Comparison of ENCODE assay signal across 8 cellular contexts in the genomic region with DNA sequence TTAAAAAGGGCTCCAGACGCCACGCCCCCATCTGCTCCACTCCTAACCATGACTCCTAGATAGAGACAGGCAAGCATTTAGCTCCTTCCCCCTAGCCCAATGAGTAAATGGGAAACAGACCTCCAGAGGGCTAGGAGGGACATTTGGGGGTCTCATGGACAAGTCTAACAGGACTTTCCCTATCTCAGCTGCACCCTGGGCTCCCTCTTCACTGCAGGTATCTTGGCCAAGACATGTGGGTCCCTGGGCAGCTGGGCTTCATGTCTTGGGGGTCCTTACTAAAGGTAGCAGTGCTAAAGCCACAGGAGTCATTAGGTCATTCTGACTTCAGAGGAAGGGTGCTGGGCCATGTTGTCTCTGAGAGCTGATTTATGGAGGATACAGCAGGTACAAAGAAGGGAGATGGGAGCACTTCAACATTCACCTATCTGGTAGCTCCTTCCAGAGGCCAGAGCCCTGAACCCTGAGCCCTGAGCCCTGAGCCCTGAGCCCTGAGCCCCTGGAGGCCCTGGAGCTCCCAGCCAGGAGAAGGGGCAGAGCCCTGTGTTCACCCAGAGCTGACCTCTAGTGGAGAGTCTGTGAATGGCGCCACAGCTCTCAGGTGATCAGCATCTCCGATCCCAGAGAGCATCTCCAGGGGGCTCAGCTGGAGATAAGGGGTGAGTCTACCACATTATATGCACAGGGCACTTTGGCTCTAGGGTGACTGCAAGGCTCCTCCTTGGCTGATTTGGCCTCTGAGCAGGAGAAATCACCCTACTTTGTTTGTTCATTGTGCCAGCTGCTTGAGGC. TPM values are rescaled to one million over a fixed set of nuclear protein-coding genes. Genes with fewer than 3 reads are reported as not detected.
A peak's percentile ranks its signal among the peaks of the same experiment; 100 is the strongest.
DNase-seq lines count a peak whose midpoint lies in the region; ATAC-seq and TF ChIP-seq lines count a peak whose summit lies in the region.

No MANE protein-coding gene starts in this region.

- H3K27ac Mint-ChIP-seq in osteocyte (ENCODE audit: unreplicated experiment) = no peak overlapping the region

- POLR2A ChIA-PET in RWPE1 (lab: Yijun Ruan, JAX; ENCODE audit: low non-redundant PET) = no interaction called here

- ATAC-seq in GM18867 (IDR thresholded peaks at IDR 0.05; ENCODE audit: unreplicated experiment) = peak; percentile 91
- ATAC-seq in HG03159 (IDR thresholded peaks at IDR 0.05; ENCODE audit: unreplicated experiment) = peak; percentile 90

- no peaks in the 10 kb centered on the region for H3K4me1 Mint-ChIP-seq in osteocyte (ENCODE audit: unreplicated experiment)

- no peaks in the 10 kb centered on the region for H3K36me3 Mint-ChIP-seq in osteocyte (ENCODE audit: unreplicated experiment)

- no peak overlapping the region for H3K4me3 Mint-ChIP-seq in osteocyte (ENCODE audit: unreplicated experiment)

- no peak overlapping the region for H3K4me3 ChIP-seq in epithelial cell of esophagus (ENCODE audit: low read length)

- no peak overlapping the region for H3K27ac ChIP-seq in RWPE1

- CTCF ChIA-PET in RWPE1 (lab: Yijun Ruan, JAX) = interaction anchor here (0.5 to 1.8 kb wide), 7 partner anchors 15 to 1054 kb away, joined by 3 to 18 read pairs (median 4); no protein-coding TSS in a partner anchor

- TF ChIP-seq CTCF in RWPE1 (conservative IDR thresholded peaks at IDR 0.05; ENCODE audit: low read depth) = peak; percentile 27; the same call in 1 of the 2 replicates
- TF ChIP-seq CTCF in epithelial cell of esophagus (IDR thresholded peaks at IDR 0.05; ENCODE audit: insufficient read depth, low read depth, low read length, missing control alignments) = peak; percentile 69
- peak; percentile 60 for TF ChIP-seq CTCF in osteocyte (IDR thresholded peaks at IDR 0.05)

- peaks cover 8% of the 10 kb centered on the region for H3K27me3 Mint-ChIP-seq in osteocyte (ENCODE audit: unreplicated experiment)

- H3K9me3 Mint-ChIP-seq in osteocyte (ENCODE audit: unreplicated experiment) = no peaks in the 10 kb centered on the region

- DNase-seq in COLO668 (lab: John Stamatoyannopoulos, UW; ENCODE audit: unreplicated experiment) (peak; percentile 41), RWPE1 (ENCODE audit: low spot score) (peak; percentile 22), epithelial cell of esophagus (ENCODE audit: low read depth) (peak; percentile 52), osteocyte (ENCODE audit: extremely low spot score, unreplicated experiment) (peak; percentile 79), cerebellum (ENCODE audit: low spot score) (no peak), NCI-H1092 treated with DMSO at 0.1 percent for 48 hours (lab: John Stamatoyannopoulos, UW) (no peak)

RNA-seq across cellular contexts. Expression of gene EPHB1, which starts 40.1 kb away (rescaled TPM):
- 0.75 and 1.1 TPM in 2 replicates for total RNA-seq in osteocyte
- total RNA-seq in cerebellum = 25.0 TPM

Comparison
In these comparisons a context has a peak if more than half of its experiments do, and no peak if none do; other contexts are left out.
1. DNase-seq: peak in COLO668 (single experiment), RWPE1 (single experiment), epithelial cell of esophagus (single experiment) and osteocyte (single experiment); none in cerebellum (single experiment) and NCI-H1092 treated with DMSO at 0.1 percent for 48 hours (single experiment).
2. RNA of gene EPHB1, which starts 40.1 kb away (total RNA-seq): 25.0 TPM in cerebellum (single experiment); 0.75 to 1.1 TPM in osteocyte; every median in the first group is over 10 times any median in the second.
3. Peak in every context shown above with its lines, with median percentiles within 50 percentile points of each other: CTCF ChIP-seq.